26 cellular contexts compared by ENCODE assay signal in the genomic region with DNA sequence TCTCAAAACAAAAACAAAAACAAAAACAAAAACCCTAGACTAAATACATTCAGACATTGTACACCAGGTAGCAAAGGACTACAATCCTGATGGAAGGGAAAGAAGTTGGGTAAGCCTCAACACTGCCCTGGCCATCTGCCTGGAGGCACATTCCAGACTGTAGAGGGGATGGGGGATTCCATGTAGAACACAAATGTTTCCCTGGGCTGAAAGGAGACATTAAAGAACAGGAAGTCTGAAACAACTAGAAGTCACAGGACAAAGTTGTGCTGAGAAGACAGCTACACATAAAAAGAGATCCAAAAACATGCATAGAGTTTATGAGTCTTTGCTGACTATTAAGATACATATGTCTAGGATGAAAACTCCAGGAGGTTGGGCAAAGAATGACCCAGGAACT.
A peak's percentile ranks its signal among the peaks of the same experiment; 100 is the strongest.
DNase-seq lines count a peak whose midpoint lies in the region; ATAC-seq, FAIRE-seq and TF ChIP-seq lines count a peak whose summit lies in the region.
"Had no signal": no experiment of that assay in that cellular context is flagged by ENCODE, and none has a peak within 500 bp of the region (broad histone marks: within the 10 kb centered on the region; RNA-seq: fewer than 3 reads in every experiment).

No MANE protein-coding gene starts in this region.

- peak overlapping the region; percentile 26 for H3K27ac Mint-ChIP-seq in T-helper 2 cell treated with Interferon-gamma antibody and Interleukin-4, amounts not matched to agents 5 μg/mL and 100 μg/mL, for 36 hours
- H3K27ac Mint-ChIP-seq in astrocyte (ENCODE audit: unreplicated experiment) = peak overlapping the region; percentile 2
- peak overlapping the region; percentile 70 for H3K27ac Mint-ChIP-seq in progenitor cell of endocrine pancreas
- H3K27ac Mint-ChIP-seq: activated naive CD4-positive, alpha-beta T cell treated with anti-CD3 and anti-CD28 coated beads, Interleukin-2, amount 50 U/mL, for 24 hours had no signal

- no peak overlapping the region for H3K4me3 Mint-ChIP-seq in T-helper 2 cell treated with Interferon-gamma antibody and Interleukin-4, amounts not matched to agents 5 μg/mL and 100 μg/mL, for 36 hours
- no peak overlapping the region for H3K4me3 Mint-ChIP-seq in astrocyte (ENCODE audit: unreplicated experiment)
- H3K4me3 Mint-ChIP-seq in progenitor cell of endocrine pancreas (ENCODE audit: low read depth) = no peak overlapping the region
- H3K4me3 Mint-ChIP-seq: activated naive CD4-positive, alpha-beta T cell treated with anti-CD3 and anti-CD28 coated beads, Interleukin-2, amount 50 U/mL, for 24 hours had no signal

- H2AFZ ChIP-seq in astrocyte (ENCODE audit: low read depth, low read length) = no peak overlapping the region
- H2AFZ ChIP-seq: hepatocyte had no signal

- H3K4me1 Mint-ChIP-seq in T-helper 2 cell treated with Interferon-gamma antibody and Interleukin-4, amounts not matched to agents 5 μg/mL and 100 μg/mL, for 36 hours (ENCODE audit: low read depth) = peaks cover 25% of the 10 kb centered on the region
- H3K4me1 Mint-ChIP-seq in astrocyte (ENCODE audit: low read depth, unreplicated experiment) = peaks cover 8% of the 10 kb centered on the region
- H3K4me1 Mint-ChIP-seq in progenitor cell of endocrine pancreas (ENCODE audit: low read depth) = no peaks in the 10 kb centered on the region

- no peaks in the 10 kb centered on the region for H4K20me1 ChIP-seq in astrocyte (ENCODE audit: insufficient read depth, low read length)
- H4K20me1 ChIP-seq: BLaER1 treated with 17β-estradiol and CSF1 and Interleukin-3, amounts not matched to agents 10 nM and 100 nM had no signal

- TF ChIP-seq CTCF in astrocyte (IDR thresholded peaks at IDR 0.05; ENCODE audit: insufficient read depth, low read depth, low read length) = no peak
- TF ChIP-seq CTCF in progenitor cell of endocrine pancreas (IDR thresholded peaks at IDR 0.05; ENCODE audit: unreplicated experiment) = no peak

- H3K4me1 ChIP-seq in astrocyte (ENCODE audit: insufficient read depth, low read length) = no peaks in the 10 kb centered on the region
- H3K4me1 ChIP-seq: right lobe of liver, thyroid gland had no signal

- no peak overlapping the region for H3K9ac ChIP-seq in astrocyte (ENCODE audit: low read length)
- H3K9ac ChIP-seq: BLaER1 treated with 17β-estradiol and CSF1 and Interleukin-3, amounts not matched to agents 10 nM and 100 nM; KMS-11 had no signal

- H3K27me3 ChIP-seq in astrocyte (ENCODE audit: insufficient read depth, low read length) = no peaks in the 10 kb centered on the region
- H3K27me3 ChIP-seq: BLaER1 treated with 17β-estradiol and CSF1 and Interleukin-3, amounts not matched to agents 10 nM and 100 nM; esophagus muscularis mucosa; hepatocyte; right lobe of liver; thyroid gland had no signal

- FAIRE-seq in astrocyte (lab: Jason Lieb, UNC) = no peak
- FAIRE-seq: kidney had no signal

- H3K79me2 ChIP-seq in astrocyte (ENCODE audit: insufficient read depth, low read length) = no peaks in the 10 kb centered on the region
- H3K79me2 ChIP-seq: hepatocyte had no signal

- no peak for ATAC-seq in GM21423 (IDR thresholded peaks at IDR 0.05; ENCODE audit: unreplicated experiment)
- no peak for ATAC-seq in GM18867 (IDR thresholded peaks at IDR 0.05; ENCODE audit: unreplicated experiment)
- ATAC-seq: right lobe of liver had no signal

- peaks cover 7% of the 10 kb centered on the region for H3K9me3 Mint-ChIP-seq in T-helper 2 cell treated with Interferon-gamma antibody and Interleukin-4, amounts not matched to agents 5 μg/mL and 100 μg/mL, for 36 hours
- peaks cover 17% of the 10 kb centered on the region for H3K9me3 Mint-ChIP-seq in astrocyte (ENCODE audit: unreplicated experiment)
- H3K9me3 Mint-ChIP-seq in progenitor cell of endocrine pancreas (ENCODE audit: low read depth) = peaks cover 3% of the 10 kb centered on the region
- H3K9me3 Mint-ChIP-seq: activated naive CD4-positive, alpha-beta T cell treated with anti-CD3 and anti-CD28 coated beads, Interleukin-2, amount 50 U/mL, for 24 hours had no signal

- peaks cover 3% of the 10 kb centered on the region for H3K36me3 ChIP-seq in astrocyte (ENCODE audit: insufficient read depth, low read length)

- no peak for DNase-seq in T-helper 2 cell treated with Interferon-gamma antibody and Interleukin-4, amounts not matched to agents 5 μg/mL and 100 μg/mL, for 36 hours (ENCODE audit: low spot score)
- DNase-seq in T-helper 2 cell = no peak
- DNase-seq in astrocyte (ENCODE audit: low read depth) = peak; percentile 40
- DNase-seq in foreskin melanocyte = peak; percentile 45
- DNase-seq in progenitor cell of endocrine pancreas (ENCODE audit: low spot score, unreplicated experiment) = no peak
- no peak for DNase-seq in RKO (ENCODE audit: low spot score)
- DNase-seq: activated CD4-positive, alpha-beta T cell treated with anti-CD3 and anti-CD28 coated beads, Interleukin-2, amount 50 U/mL, for 1 hour; activated T-cell treated with anti-CD3 and anti-CD28 coated beads for 4 hours; caudate nucleus; GF-D8; H7; kidney; NCI-H2081 treated with DMSO at 0.1 percent for 48 hours; NCI-H510A treated with DMSO at 0.1 percent for 48 hours; right lobe of liver; stimulated activated naive CD4-positive, alpha-beta T cell; SW 1271; thyroid gland had no signal

- H3K4me2 ChIP-seq in astrocyte (ENCODE audit: low read length) = no peak overlapping the region
- H3K4me2 ChIP-seq: hepatocyte, KMS-11 had no signal

- peaks cover 31% of the 10 kb centered on the region for H3K36me3 Mint-ChIP-seq in T-helper 2 cell treated with Interferon-gamma antibody and Interleukin-4, amounts not matched to agents 5 μg/mL and 100 μg/mL, for 36 hours (ENCODE audit: low read depth)
- H3K36me3 Mint-ChIP-seq in astrocyte (ENCODE audit: low read depth, unreplicated experiment) = peaks cover 35% of the 10 kb centered on the region
- peaks cover 20% of the 10 kb centered on the region for H3K36me3 Mint-ChIP-seq in progenitor cell of endocrine pancreas (ENCODE audit: insufficient read depth)

- H3K27me3 Mint-ChIP-seq in T-helper 2 cell treated with Interferon-gamma antibody and Interleukin-4, amounts not matched to agents 5 μg/mL and 100 μg/mL, for 36 hours (ENCODE audit: low read depth) = no peaks in the 10 kb centered on the region
- H3K27me3 Mint-ChIP-seq in astrocyte (ENCODE audit: low read depth, unreplicated experiment) = no peaks in the 10 kb centered on the region
- H3K27me3 Mint-ChIP-seq in progenitor cell of endocrine pancreas = no peaks in the 10 kb centered on the region
- H3K27me3 Mint-ChIP-seq: activated naive CD4-positive, alpha-beta T cell treated with anti-CD3 and anti-CD28 coated beads, Interleukin-2, amount 50 U/mL, for 24 hours had no signal

- H3K27ac ChIP-seq in astrocyte (ENCODE audit: low read depth, low read length) = no peak overlapping the region
- H3K27ac ChIP-seq: 22Rv1, esophagus muscularis mucosa, hepatocyte, KMS-11, right lobe of liver, thyroid gland had no signal

- no peak overlapping the region for H3K4me3 ChIP-seq in astrocyte (ENCODE audit: insufficient read depth, low read depth, low read length)
- H3K4me3 ChIP-seq: BLaER1 treated with 17β-estradiol and CSF1 and Interleukin-3, amounts not matched to agents 10 nM and 100 nM; esophagus muscularis mucosa; hepatocyte; right lobe of liver; thyroid gland had no signal

- no peaks in the 10 kb centered on the region for H3K9me3 ChIP-seq in astrocyte (ENCODE audit: insufficient read depth, low read depth, low read length)
- H3K9me3 ChIP-seq: esophagus muscularis mucosa, right lobe of liver, thyroid gland had no signal

Comparison
In these comparisons a context has a peak if more than half of its experiments do, and no peak if none do; other contexts are left out.
1. DNase-seq: peak in astrocyte (single experiment) and foreskin melanocyte (single experiment); none in T-helper 2 cell treated with Interferon-gamma antibody and Interleukin-4, amounts not matched to agents 5 μg/mL and 100 μg/mL, for 36 hours (single experiment), T-helper 2 cell (0 of 5), progenitor cell of endocrine pancreas (single experiment) and RKO (single experiment).
2. H3K27ac Mint-ChIP-seq: peak in every context shown above with its lines; median percentile 70 in progenitor cell of endocrine pancreas; 26 in T-helper 2 cell treated with Interferon-gamma antibody and Interleukin-4, amounts not matched to agents 5 μg/mL and 100 μg/mL, for 36 hours; 2 in astrocyte.